In genomic region chr14:77088219-77088618, GRCh38 we compare ENCODE assay signal across 13 cellular contexts. TPM values are rescaled to one million over a fixed set of nuclear protein-coding genes. Genes with fewer than 3 reads are reported as not detected.
DNase-seq lines count a peak whose midpoint lies in the region; ATAC-seq and TF ChIP-seq lines count a peak whose summit lies in the region.
"Had no signal": no experiment of that assay in that cellular context is flagged by ENCODE, and none has a peak within 500 bp of the region (broad histone marks: within the 10 kb centered on the region; RNA-seq: fewer than 3 reads in every experiment).

No MANE protein-coding gene starts in this region.

- peak overlapping the region; percentile 73 for H3K4me2 ChIP-seq in PC-3 (ENCODE audit: low read length)

- peak; percentile 100 for DNase-seq in PC-3
- no peak for DNase-seq in suprapubic skin (ENCODE audit: low spot score in 2 of 2)
- DNase-seq in NCI-H226, result no peak
- no peak for DNase-seq in activated CD4-positive, alpha-beta T cell treated with anti-CD3 and anti-CD28 coated beads for 36 hours
- DNase-seq in GM19240 (ENCODE audit: insufficient read length, low spot score), result no peak
- DNase-seq in uterus, result no peak
- DNase-seq: activated CD4-positive, alpha-beta T cell treated with anti-CD3 and anti-CD28 coated beads for 1 hour; effector memory CD4-positive, alpha-beta T cell; spleen had no signal

- H3K4me3 ChIP-seq in HUES64 (ENCODE audit: low read length) (peak overlapping the region; percentile 29), PC-3 (ENCODE audit: low read length) (peak overlapping the region; percentile 24; the same call in 1 of the 2 replicates), iPS-20b (ENCODE audit: low read length) (peak overlapping the region; percentile 22; the same call in 1 of the 2 replicates), suprapubic skin (no peak overlapping the region), uterus (no peak overlapping the region)
- H3K4me3 ChIP-seq: spleen had no signal

- H3K27ac ChIP-seq in HUES64 (ENCODE audit: low read depth, low read length), result peak overlapping the region; percentile 63
- peak overlapping the region; percentile 76 for H3K27ac ChIP-seq in PC-3 (ENCODE audit: low read length)
- H3K27ac ChIP-seq in iPS-20b (ENCODE audit: low read length), result peak overlapping the region; percentile 57
- peak overlapping the region; percentile 89 for H3K27ac ChIP-seq in suprapubic skin
- no peak overlapping the region for H3K27ac ChIP-seq in uterus
- H3K27ac ChIP-seq: spleen had no signal

- TF ChIP-seq POLR2A in suprapubic skin (IDR thresholded peaks at IDR 0.05), result no peak
- TF ChIP-seq POLR2A in uterus (IDR thresholded peaks at IDR 0.05), result no peak

- intact Hi-C loops in PC-3 (cut with micrococcal nuclease), result no loop called here
- intact Hi-C loops in activated CD4-positive, alpha-beta T cell treated with anti-CD3 and anti-CD28 coated beads for 36 hours (cut with DNase I, micrococcal nuclease), result no loop called here
- intact Hi-C loops in uterus (cut with DNase I; ENCODE audit: low total_unique reads), result no loop called here

- H3K4me1 ChIP-seq in HUES64 (ENCODE audit: insufficient read depth, low read length) (peaks cover 42% of the 10 kb centered on the region), PC-3 (ENCODE audit: insufficient read depth, low read length) (peaks cover 22% of the 10 kb centered on the region), iPS-20b (ENCODE audit: insufficient read depth, low read length) (peaks cover 38% of the 10 kb centered on the region), suprapubic skin (peaks cover 46% of the 10 kb centered on the region), uterus (no peaks in the 10 kb centered on the region)

- peaks cover 16% of the 10 kb centered on the region for H3K4me1 Mint-ChIP-seq in activated CD4-positive, alpha-beta T cell treated with anti-CD3 and anti-CD28 coated beads for 36 hours

- BruUV-seq in PC-3 (replicated peaks; lab: Mats Ljungman, UMichigan), result no TSS peak

- 52% methylated on average over 4 of the region's 5 CpGs for WGBS in HUES64
- 31% methylated on average over 5 of the region's 5 CpGs for WGBS in suprapubic skin

- H3K9ac ChIP-seq in HUES64 (ENCODE audit: low read depth, low read length) (peak overlapping the region; percentile 39; the same call in 1 of the 2 replicates), PC-3 (ENCODE audit: low read length) (peak overlapping the region; percentile 34), iPS-20b (ENCODE audit: low read depth, low read length) (peak overlapping the region; percentile 62; the same call in 1 of the 2 replicates)

- CTCF ChIA-PET in PC-3 (lab: Charles Lee), result no interaction called here
- CTCF ChIA-PET in activated CD4-positive, alpha-beta T cell treated with anti-CD3 and anti-CD28 coated beads for 36 hours (lab: Charles Lee), result interaction anchor here (1.7 to 23.5 kb wide), 3 partner anchors 9 to 219 kb away, joined by 4 to 599 read pairs (median 106); no protein-coding TSS in a partner anchor

- peak overlapping the region; percentile 52 for H2AFZ ChIP-seq in PC-3 (ENCODE audit: low read length)

- H3K27ac Mint-ChIP-seq in activated CD4-positive, alpha-beta T cell treated with anti-CD3 and anti-CD28 coated beads for 36 hours, result no peak overlapping the region
- H3K27ac Mint-ChIP-seq: stimulated activated naive CD8-positive, alpha-beta T cell treated with anti-CD3 and anti-CD28 coated beads, Interleukin-15, Interleukin-2, amounts not matched to agents 100 ng/mL and 50 ng/mL, for 24 hours had no signal

- H3K36me3 Mint-ChIP-seq in activated CD4-positive, alpha-beta T cell treated with anti-CD3 and anti-CD28 coated beads for 36 hours (ENCODE audit: low read depth), result no peaks in the 10 kb centered on the region

- H3K27me3 ChIP-seq in HUES64 (ENCODE audit: insufficient read depth, low read length), result no peaks in the 10 kb centered on the region
- H3K27me3 ChIP-seq in PC-3 (ENCODE audit: low read length), result no peaks in the 10 kb centered on the region
- no peaks in the 10 kb centered on the region for H3K27me3 ChIP-seq in iPS-20b (ENCODE audit: insufficient read depth, low read length)
- H3K27me3 ChIP-seq in suprapubic skin, result no peaks in the 10 kb centered on the region
- H3K27me3 ChIP-seq in uterus, result no peaks in the 10 kb centered on the region
- H3K27me3 ChIP-seq: spleen had no signal

- TF ChIP-seq EP300 in suprapubic skin (IDR thresholded peaks at IDR 0.05), result no peak

- H3K27me3 Mint-ChIP-seq in activated CD4-positive, alpha-beta T cell treated with anti-CD3 and anti-CD28 coated beads for 36 hours, result no peaks in the 10 kb centered on the region
- H3K27me3 Mint-ChIP-seq: stimulated activated naive CD8-positive, alpha-beta T cell treated with anti-CD3 and anti-CD28 coated beads, Interleukin-15, Interleukin-2, amounts not matched to agents 100 ng/mL and 50 ng/mL, for 24 hours had no signal

- POLR2A ChIA-PET in PC-3 (lab: Charles Lee; ENCODE audit: unreplicated experiment), result no interaction called here
- POLR2A ChIA-PET in activated CD4-positive, alpha-beta T cell treated with anti-CD3 and anti-CD28 coated beads for 36 hours (lab: Charles Lee), result no interaction called here

- no peaks in the 10 kb centered on the region for H3K79me2 ChIP-seq in PC-3 (ENCODE audit: low read length)

- no peaks in the 10 kb centered on the region for H3K36me3 ChIP-seq in HUES64 (ENCODE audit: insufficient read depth, low read length)
- peaks cover 4% of the 10 kb centered on the region; the same call in 1 of the 2 replicates for H3K36me3 ChIP-seq in PC-3 (ENCODE audit: low read depth, low read length)
- H3K36me3 ChIP-seq in iPS-20b (ENCODE audit: insufficient read depth, low read depth, low read length), result no peaks in the 10 kb centered on the region
- no peaks in the 10 kb centered on the region for H3K36me3 ChIP-seq in suprapubic skin
- no peaks in the 10 kb centered on the region for H3K36me3 ChIP-seq in uterus
- H3K36me3 ChIP-seq: spleen had no signal

- ATAC-seq in PC-3, result peak; percentile 96
- ATAC-seq in activated CD4-positive, alpha-beta T cell treated with anti-CD3 and anti-CD28 coated beads for 36 hours, result no peak
- ATAC-seq: activated naive CD4-positive, alpha-beta T cell treated with anti-CD3 and anti-CD28 coated beads, Interleukin-2, amount 50 U/mL, for 72 hours had no signal

- peaks cover 8% of the 10 kb centered on the region for H3K9me3 Mint-ChIP-seq in activated CD4-positive, alpha-beta T cell treated with anti-CD3 and anti-CD28 coated beads for 36 hours (ENCODE audit: low read depth)

- no peak overlapping the region for H3K4me3 Mint-ChIP-seq in activated CD4-positive, alpha-beta T cell treated with anti-CD3 and anti-CD28 coated beads for 36 hours
- H3K4me3 Mint-ChIP-seq: stimulated activated naive CD8-positive, alpha-beta T cell treated with anti-CD3 and anti-CD28 coated beads, Interleukin-15, Interleukin-2, amounts not matched to agents 100 ng/mL and 50 ng/mL, for 24 hours had no signal

- peaks cover 14% of the 10 kb centered on the region; the same call in 1 of the 2 replicates for H3K9me3 ChIP-seq in HUES64 (ENCODE audit: insufficient read depth, low read depth, low read length)
- peaks cover 14% of the 10 kb centered on the region for H3K9me3 ChIP-seq in PC-3 (ENCODE audit: low read length)
- peaks cover 11% of the 10 kb centered on the region for H3K9me3 ChIP-seq in iPS-20b (ENCODE audit: insufficient read depth, low read depth, low read length)
- peaks cover 8% of the 10 kb centered on the region for H3K9me3 ChIP-seq in suprapubic skin
- no peaks in the 10 kb centered on the region for H3K9me3 ChIP-seq in uterus

- peaks cover 3% of the 10 kb centered on the region for H3F3A ChIP-seq in PC-3 (ENCODE audit: low read length, unreplicated experiment)

- TF ChIP-seq CTCF in PC-3 (conservative IDR thresholded peaks at IDR 0.05; ENCODE audit: low read depth, low read length) (no peak), suprapubic skin (IDR thresholded peaks at IDR 0.05) (no peak), uterus (IDR thresholded peaks at IDR 0.05) (no peak)

- H3K9me2 ChIP-seq in PC-3 (replicated peaks; ENCODE audit: low read length), result no peaks in the 10 kb centered on the region

- H4K20me1 ChIP-seq in PC-3 (ENCODE audit: low read length), result no peaks in the 10 kb centered on the region

RNA-seq across cellular contexts. Expression of gene CIPC, which starts 9.8 kb away (rescaled TPM):
- 17.7 TPM for polyA plus RNA-seq in HUES64 (2013, experiment 1 of 2)
- 16.9 TPM for polyA plus RNA-seq in HUES64 (2013, experiment 2 of 2)
- 26.0 and 26.6 TPM in 2 replicates for total RNA-seq in PC-3 (2014; rRNA removed)
- total RNA-seq in suprapubic skin, result 10 to 100 TPM; 47.2 to 79.0 (median 53.9) TPM
- total RNA-seq in activated CD4-positive, alpha-beta T cell treated with anti-CD3 and anti-CD28 coated beads for 36 hours, result 1 to 10 TPM; 8.6 to 10.0 TPM
- total RNA-seq in uterus, result 10 to 100 TPM in 3 of 4 donors, 1 to 10 TPM in 1; 8.2 to 71.8 (median 28.1) TPM

RNA-seq across cellular contexts. Expression of gene ZDHHC22, which starts 53.4 kb away (rescaled TPM):
- polyA plus RNA-seq in HUES64 (2013, experiment 1 of 2), result 19.1 TPM
- 16.3 TPM for polyA plus RNA-seq in HUES64 (2013, experiment 2 of 2)
- 0.15 and 0.81 TPM in 2 replicates for total RNA-seq in PC-3 (2014; rRNA removed)
- total RNA-seq in suprapubic skin, result not detected
- not detected for total RNA-seq in activated CD4-positive, alpha-beta T cell treated with anti-CD3 and anti-CD28 coated beads for 36 hours
- not detected for total RNA-seq in uterus
- total RNA-seq: activated naive CD4-positive, alpha-beta T cell treated with anti-CD3 and anti-CD28 coated beads, Interleukin-2, amount 50 U/mL, for 72 hours; spleen had no signal

RNA-seq across cellular contexts. Expression of gene IRF2BPL, which starts 59.7 kb away (rescaled TPM):
- polyA plus RNA-seq in HUES64 (2013, experiment 1 of 2), result 46.8 TPM
- 53.2 TPM for polyA plus RNA-seq in HUES64 (2013, experiment 2 of 2)
- 113 and 146 TPM in 2 replicates for total RNA-seq in PC-3 (2014; rRNA removed)
- 10 to 100 TPM; 44.7 to 72.7 (median 65.6) TPM for total RNA-seq in suprapubic skin
- 10 to 100 TPM; 34.3 to 40.1 TPM for total RNA-seq in activated CD4-positive, alpha-beta T cell treated with anti-CD3 and anti-CD28 coated beads for 36 hours
- 10 to 100 TPM; 15.6 to 60.8 (median 36.6) TPM for total RNA-seq in uterus

Comparison
In these comparisons a context has a peak if more than half of its experiments do, and no peak if none do; other contexts are left out.
1. H3K27ac ChIP-seq: peak in HUES64 (single experiment), PC-3 (single experiment), iPS-20b (single experiment) and suprapubic skin (single experiment); none in uterus (0 of 2).
2. H3K4me3 ChIP-seq: peak in HUES64 (single experiment), PC-3 (single experiment) and iPS-20b (single experiment); none in suprapubic skin (single experiment) and uterus (0 of 2).
3. Peak in every context shown above with its lines, with median percentiles within 50 percentile points of each other: H3K9ac ChIP-seq.